ENCODE assay signal across 8 cellular contexts in the genomic region with DNA sequence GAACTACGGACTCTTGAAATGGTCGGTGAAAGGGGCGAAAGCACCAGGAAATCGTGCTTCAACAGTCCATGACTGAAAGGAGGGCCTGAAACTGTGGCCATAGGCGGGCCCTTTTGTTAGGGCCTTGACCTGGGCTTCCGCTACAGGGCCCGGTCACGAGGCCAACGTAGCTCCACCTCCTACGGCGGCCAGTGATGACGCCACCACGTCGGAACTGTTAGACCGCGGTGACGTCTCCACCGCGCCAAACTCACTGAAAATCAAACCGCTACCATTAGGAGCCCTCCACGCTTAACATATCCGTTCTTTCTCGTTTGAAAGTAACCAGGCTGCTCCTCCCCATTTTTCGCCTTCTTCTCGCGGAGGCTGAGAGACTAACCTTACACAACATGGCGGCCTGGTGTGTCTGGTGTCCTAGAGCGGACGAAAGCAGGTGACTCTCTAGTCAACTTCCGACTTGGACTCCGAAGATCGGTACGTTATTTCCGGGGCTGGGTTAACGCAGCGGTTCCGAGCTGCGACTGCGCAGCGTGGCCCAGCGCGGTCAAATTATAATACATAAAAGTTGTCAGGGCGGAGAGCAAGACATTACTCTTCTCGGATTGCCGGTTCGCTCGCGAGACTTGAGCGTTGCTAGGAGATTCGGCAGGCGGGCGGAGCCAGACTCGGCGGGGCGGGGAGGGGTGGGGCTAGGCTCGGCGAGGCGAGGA. TPM values are rescaled to one million over a fixed set of nuclear protein-coding genes. Genes with fewer than 3 reads are reported as not detected.
DNase-seq lines count a peak whose midpoint lies in the region; ATAC-seq and TF ChIP-seq lines count a peak whose summit lies in the region.

No MANE protein-coding gene starts in this region.

- peak overlapping the region; percentile 42 to 63 for H3K4me3 ChIP-seq in CD4-positive, alpha-beta memory T cell (ENCODE audit: low read length in 2 of 2)
- peak overlapping the region; percentile 76 to 84 (median 78) for H3K4me3 ChIP-seq in right lobe of liver

- peak overlapping the region; percentile 99 for H3K27ac ChIP-seq in CD4-positive, alpha-beta memory T cell (ENCODE audit: low read depth, low read length)
- peak overlapping the region; percentile 99 for H3K27ac ChIP-seq in right lobe of liver

- peak; percentile 97 to 99 (median 99) for DNase-seq in CD4-positive, alpha-beta memory T cell
- DNase-seq in NCI-H774 (lab: John Stamatoyannopoulos, UW) = peak; percentile 99
- peak; percentile 88 to 95 for DNase-seq in activated CD4-positive, alpha-beta T cell treated with anti-CD3 and anti-CD28 coated beads, Interleukin-2, amount 50 U/mL, for 48 hours
- peak; percentile 98 for DNase-seq in ecto neural progenitor cell (ENCODE audit: low spot score)
- DNase-seq in right lobe of liver = peak; percentile 99
- peak; percentile 96 for DNase-seq in stimulated activated CD4-positive, alpha-beta T cell treated with anti-CD3 and anti-CD28 coated beads, Interleukin-4, amount 100 ng/mL, for 24 hours

- H3K9me3 ChIP-seq in CD4-positive, alpha-beta memory T cell (ENCODE audit: control insufficient read depth in 1 of 2, low read length in 2 of 2) = no peaks in the 10 kb centered on the region
- no peaks in the 10 kb centered on the region for H3K9me3 ChIP-seq in right lobe of liver

- H3K9me3 Mint-ChIP-seq in CD4-positive, alpha-beta memory T cell = no peaks in the 10 kb centered on the region

- H3K27ac Mint-ChIP-seq in CD4-positive, alpha-beta memory T cell = no peak overlapping the region

- no peak overlapping the region for H3K4me3 Mint-ChIP-seq in CD4-positive, alpha-beta memory T cell

- POLR2A ChIA-PET in CD4-positive, alpha-beta memory T cell (lab: Charles Lee; ENCODE audit: partially characterized antibody) = interaction anchor here (0.6 to 5.1 kb wide), 42 partner anchors 10 to 1523 kb away, joined by 3 to 315 read pairs (median 7); partner anchors contain the start of genes CENPL, DARS2, GAS5 and KIAA0040

- no peak for TF ChIP-seq CTCF in right lobe of liver (IDR thresholded peaks at IDR 0.05)

- intact Hi-C loops in CD4-positive, alpha-beta memory T cell (cut with micrococcal nuclease) = loop anchor here (1.0 to 10.0 kb wide), 11 partner anchors 24 to 1525 kb away; partner anchors contain the start of genes CENPL, DARS2, KLHL20 and MRPS14
- intact Hi-C loops in right lobe of liver (cut with DNase I) = loop anchor here in 1 of 2 donors (5.0 kb wide), 1 partner anchor 232 kb away; no protein-coding TSS in a partner anchor

- H3K27me3 Mint-ChIP-seq in CD4-positive, alpha-beta memory T cell = no peaks in the 10 kb centered on the region

- TF ChIP-seq POLR2A in right lobe of liver (IDR thresholded peaks at IDR 0.05) = peak; percentile 97

- H3K36me3 ChIP-seq in CD4-positive, alpha-beta memory T cell (ENCODE audit: insufficient read depth, low read length) = no peaks in the 10 kb centered on the region
- H3K36me3 ChIP-seq in right lobe of liver = no peaks in the 10 kb centered on the region

- H3K4me1 ChIP-seq in CD4-positive, alpha-beta memory T cell (ENCODE audit: insufficient read depth, low read length) = peaks cover 52% of the 10 kb centered on the region
- H3K4me1 ChIP-seq in right lobe of liver = peaks cover 0 to 21% (median 3%) of the 10 kb centered on the region in 4 donors

- no peaks in the 10 kb centered on the region for H3K27me3 ChIP-seq in CD4-positive, alpha-beta memory T cell (ENCODE audit: insufficient read depth, low read length)
- H3K27me3 ChIP-seq in right lobe of liver = no peaks in the 10 kb centered on the region

- CTCF ChIA-PET in CD4-positive, alpha-beta memory T cell (lab: Charles Lee; ENCODE audit: partially characterized antibody) = interaction anchor here (0.7 to 5.0 kb wide), 21 partner anchors 10 to 230 kb away, joined by 3 to 55 read pairs (median 6); partner anchors contain the start of gene MRPS14

- ATAC-seq in GM19452 (IDR thresholded peaks at IDR 0.05; ENCODE audit: unreplicated experiment) = peak; percentile 84
- peak; percentile 75 for ATAC-seq in HG03571 (IDR thresholded peaks at IDR 0.05; ENCODE audit: unreplicated experiment)
- ATAC-seq in right lobe of liver = peak; percentile 82 to 91 (median 88)

- peaks cover 24 to 43% (median 37%) of the 10 kb centered on the region in 4 donors for H3K4me1 Mint-ChIP-seq in CD4-positive, alpha-beta memory T cell

- WGBS in right lobe of liver (ENCODE audit: insufficient coverage, low coverage, low lambda C conversion rate, missing lambda C conversion rate) = 0% methylated on average over 32 of the region's 58 CpGs

- H3K36me3 Mint-ChIP-seq in CD4-positive, alpha-beta memory T cell = peaks cover 0 to 4% of the 10 kb centered on the region in 2 donors

RNA-seq across cellular contexts. Expression of gene CACYBP, which starts 0.4 kb away (rescaled TPM):
- total RNA-seq in CD4-positive, alpha-beta memory T cell = 100 to 1,000 TPM in 1 of 2 experiments, 10 to 100 TPM in 1; 98.3 to 105 TPM
- polyA plus RNA-seq in CD4-positive, alpha-beta memory T cell = 100 to 1,000 TPM; 161 to 226 TPM
- 10 to 100 TPM; 20.3 to 60.0 (median 31.2) TPM for total RNA-seq in right lobe of liver

RNA-seq across cellular contexts. Expression of gene MRPS14, which starts 23.9 kb away (rescaled TPM):
- total RNA-seq in CD4-positive, alpha-beta memory T cell = 10 to 100 TPM; 39.3 to 40.6 TPM
- polyA plus RNA-seq in CD4-positive, alpha-beta memory T cell = 10 to 100 TPM; 59.2 to 62.6 TPM
- total RNA-seq in right lobe of liver = 10 to 100 TPM in 5 of 6 experiments, 1 to 10 TPM in 1; 9.4 to 22.8 (median 18.8) TPM

Comparison
In these comparisons a context has a peak if more than half of its experiments do, and no peak if none do; other contexts are left out.
1. Peak in every context shown above with its lines: DNase-seq, ATAC-seq, H3K4me3 ChIP-seq and H3K27ac ChIP-seq.